ENCODE assay signal across 1 cellular context in genomic region chr11:14499560-14500180, GRCh38.
TF ChIP-seq lines count a peak whose summit lies in the region.

Gene COPB1 (minus strand): TSS chr11:14499811. CDS start chr11:14498928, 883 bp downstream.

TF ChIP-seq in K562, 482 proteins besides CTCF, POLR2A, EP300 and RAD21 (continued from another document and continues in another):
- no peak for TF ChIP-seq CHAMP1 (IDR thresholded peaks at IDR 0.05)
- no peak for TF ChIP-seq TCF15 (CRISPR knock-in tag; IDR thresholded peaks at IDR 0.05)
- TF ChIP-seq HMG20B (CRISPR knock-in tag; IDR thresholded peaks at IDR 0.05): no peak
- TF ChIP-seq GTF2E2 (tag; IDR thresholded peaks at IDR 0.05): peak; percentile 43; the same call in 1 of the 2 replicates
- no peak for TF ChIP-seq MCM3 (IDR thresholded peaks at IDR 0.05)
- TF ChIP-seq OTX1 (CRISPR knock-in tag; IDR thresholded peaks at IDR 0.05): no peak
- no peak for TF ChIP-seq ZNF384 (IDR thresholded peaks at IDR 0.05; ENCODE audit: low read depth, low read length)
- peak; percentile 45; the same call in 1 of the 2 replicates for TF ChIP-seq MBD2 (IDR thresholded peaks at IDR 0.05; ENCODE audit: borderline replicate concordance, low read depth)
- peak; percentile 65 for TF ChIP-seq ATF7 (IDR thresholded peaks at IDR 0.05)
- TF ChIP-seq LEF1 (IDR thresholded peaks at IDR 0.05): no peak
- TF ChIP-seq FOS (IDR thresholded peaks at IDR 0.05; ENCODE audit: extremely low read depth, insufficient read length): no peak
- TF ChIP-seq ELF4 (CRISPR knock-in tag; IDR thresholded peaks at IDR 0.05): no peak
- no peak for TF ChIP-seq SP2 (IDR thresholded peaks at IDR 0.05; ENCODE audit: extremely low read depth, low read depth, low read length, poor library complexity, severe bottlenecking)
- TF ChIP-seq ZNF174 (CRISPR knock-in tag; IDR thresholded peaks at IDR 0.05): no peak
- peak; percentile 59 for TF ChIP-seq CHD1 (IDR thresholded peaks at IDR 0.05; ENCODE audit: low read length)
- TF ChIP-seq ESRRA (IDR thresholded peaks at IDR 0.05; ENCODE audit: borderline replicate concordance, low read depth): peak; percentile 77; the same call in 1 of the 2 replicates
- no peak for TF ChIP-seq HES1 (IDR thresholded peaks at IDR 0.05; ENCODE audit: low read depth)
- 0 out of 2 replicates have a peak, but pooled peaks have one; percentile 45 for TF ChIP-seq FOXP1 (CRISPR knock-in tag; IDR thresholded peaks at IDR 0.05)
- TF ChIP-seq ZC3H4 (CRISPR knock-in tag; IDR thresholded peaks at IDR 0.05; ENCODE audit: borderline replicate concordance): no peak
- no peak for TF ChIP-seq ZNF609 (CRISPR knock-in tag; IDR thresholded peaks at IDR 0.05; ENCODE audit: borderline replicate concordance)
- 0 out of 2 replicates have a peak, but pooled peaks have one; percentile 39 for TF ChIP-seq ELF1 (tag; IDR thresholded peaks at IDR 0.05)
- TF ChIP-seq ZNF785 (CRISPR knock-in tag; IDR thresholded peaks at IDR 0.05): no peak
- TF ChIP-seq PTTG1 (tag; IDR thresholded peaks at IDR 0.05; ENCODE audit: low read depth): no peak
- TF ChIP-seq CBFA2T2 (conservative IDR thresholded peaks at IDR 0.05): no peak
- peak; percentile 63; the same call in 1 of the 2 replicates for TF ChIP-seq KLF16 (IDR thresholded peaks at IDR 0.05)
- peak; percentile 53 for TF ChIP-seq CXXC5 (CRISPR knock-in tag; IDR thresholded peaks at IDR 0.05)
- TF ChIP-seq CHD7 (IDR thresholded peaks at IDR 0.05; ENCODE audit: low read depth, low read length): no peak
- TF ChIP-seq PHF8 (IDR thresholded peaks at IDR 0.05; ENCODE audit: borderline replicate concordance, low read length): peak; percentile 91
- no peak for TF ChIP-seq TAL1 (IDR thresholded peaks at IDR 0.05)
- TF ChIP-seq RBM17 (IDR thresholded peaks at IDR 0.05; ENCODE audit: borderline replicate concordance, low read depth, low read length): no peak
- TF ChIP-seq ZHX1 (conservative IDR thresholded peaks at IDR 0.05; ENCODE audit: low read length): no peak
- 0 out of 2 replicates have a peak, but pooled peaks have one; percentile 18 for TF ChIP-seq NCOA1 (IDR thresholded peaks at IDR 0.05; ENCODE audit: low read depth)
- peak; percentile 58; the same call in 1 of the 2 replicates for TF ChIP-seq TFAP4 (CRISPR knock-in tag; IDR thresholded peaks at IDR 0.05; ENCODE audit: borderline replicate concordance)
- no peak for TF ChIP-seq NCOA4 (IDR thresholded peaks at IDR 0.05; ENCODE audit: partially characterized antibody)
- TF ChIP-seq SMC3 (conservative IDR thresholded peaks at IDR 0.05; ENCODE audit: insufficient read depth, low read depth, low read length): no peak
- TF ChIP-seq LCOR (CRISPR knock-in tag; IDR thresholded peaks at IDR 0.05): no peak
